Comparison of ENCODE assay signal across 26 cellular contexts in the genomic region with DNA sequence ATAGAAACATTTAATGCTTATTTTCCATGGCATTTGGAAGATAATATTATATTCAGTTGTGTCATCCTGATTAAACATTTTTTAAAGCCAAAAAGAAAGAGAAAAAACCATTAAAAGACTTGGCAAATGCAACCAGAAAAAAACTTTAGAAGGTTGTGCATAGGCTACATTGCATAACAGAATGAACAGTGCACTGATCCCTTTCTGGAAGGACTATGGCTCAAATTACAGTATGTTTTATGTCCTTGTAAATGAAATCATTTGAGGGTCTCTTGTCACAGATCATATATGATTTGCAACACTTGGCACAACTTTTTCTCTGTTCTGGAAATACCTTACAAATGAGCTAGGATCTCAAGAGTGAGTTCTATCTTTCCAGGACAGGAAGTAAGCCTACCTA.
"Had no signal": no experiment of that assay in that cellular context is flagged by ENCODE, and none has a peak within 500 bp of the region (broad histone marks: within the 10 kb centered on the region; RNA-seq: fewer than 3 reads in every experiment).

No MANE protein-coding gene starts in this region.

- ATAC-seq: activated naive CD4-positive, alpha-beta T cell treated with anti-CD3 and anti-CD28 coated beads, Interleukin-2, amount 50 U/mL, for 72 hours; activated T-cell treated with anti-CD3 and anti-CD28 coated beads, Interleukin-2, amount 50 U/mL, for 72 hours; body of pancreas; gastroesophageal sphincter; left cardiac atrium; naive thymus-derived CD8-positive, alpha-beta T cell; psoas muscle had no signal

- H3K79me2 ChIP-seq: hepatocyte, parathyroid adenoma had no signal

- H3K27me3 ChIP-seq: adrenal gland, body of pancreas, colonic mucosa, esophagus squamous epithelium, gastroesophageal sphincter, hepatocyte, sigmoid colon, testis had no signal

- H3K4me2 ChIP-seq: hepatocyte had no signal

- H3K36me3 ChIP-seq: adrenal gland, colonic mucosa, esophagus squamous epithelium, gastroesophageal sphincter, sigmoid colon had no signal

- H3K4me3 ChIP-seq: adrenal gland, body of pancreas, colonic mucosa, esophagus squamous epithelium, gastroesophageal sphincter, hepatocyte, psoas muscle, sigmoid colon, testis had no signal

- H2AFZ ChIP-seq: hepatocyte, parathyroid adenoma had no signal

- H3K9me3 ChIP-seq: adrenal gland, body of pancreas, colonic mucosa, esophagus squamous epithelium, gastroesophageal sphincter, psoas muscle, testis had no signal

- H3K4me1 ChIP-seq: adrenal gland, body of pancreas, colonic mucosa, esophagus squamous epithelium, gastroesophageal sphincter, parathyroid adenoma, psoas muscle, sigmoid colon, testis had no signal

- DNase-seq: activated CD4-positive, alpha-beta T cell treated with anti-CD3 and anti-CD28 coated beads for 4 hours; activated CD4-positive, alpha-beta T cell treated with anti-CD3 and anti-CD28 coated beads, Interleukin-2, amount 50 U/mL, for 4 hours; activated CD4-positive, CD25-positive, alpha-beta regulatory T cell; activated naive CD4-positive, alpha-beta T cell; activated T-cell treated with anti-CD3 and anti-CD28 coated beads for 4 hours; activated T-cell treated with anti-CD3 and anti-CD28 coated beads, Interleukin-2, amount 50 U/mL, for 72 hours; adrenal gland; aorta; body of pancreas; colonic mucosa; effector CD8-positive, alpha-beta T cell; esophagus squamous epithelium; left cardiac atrium; naive thymus-derived CD8-positive, alpha-beta T cell; nucleus accumbens; psoas muscle; sigmoid colon; stimulated activated CD4-positive, alpha-beta T cell treated with anti-CD3 and anti-CD28 coated beads, Interleukin-15, amount 100 ng/mL, for 24 hours; stimulated activated naive CD4-positive, alpha-beta T cell; testis; trophoblast cell had no signal

- H3K9ac ChIP-seq: parathyroid adenoma had no signal

- H3K27ac ChIP-seq: adrenal gland, body of pancreas, colonic mucosa, epithelial cell of prostate, esophagus squamous epithelium, gastroesophageal sphincter, hepatocyte, parathyroid adenoma, psoas muscle, sigmoid colon, testis had no signal
